Comparison of ENCODE assay signal across 1 cellular context in the genomic region with DNA sequence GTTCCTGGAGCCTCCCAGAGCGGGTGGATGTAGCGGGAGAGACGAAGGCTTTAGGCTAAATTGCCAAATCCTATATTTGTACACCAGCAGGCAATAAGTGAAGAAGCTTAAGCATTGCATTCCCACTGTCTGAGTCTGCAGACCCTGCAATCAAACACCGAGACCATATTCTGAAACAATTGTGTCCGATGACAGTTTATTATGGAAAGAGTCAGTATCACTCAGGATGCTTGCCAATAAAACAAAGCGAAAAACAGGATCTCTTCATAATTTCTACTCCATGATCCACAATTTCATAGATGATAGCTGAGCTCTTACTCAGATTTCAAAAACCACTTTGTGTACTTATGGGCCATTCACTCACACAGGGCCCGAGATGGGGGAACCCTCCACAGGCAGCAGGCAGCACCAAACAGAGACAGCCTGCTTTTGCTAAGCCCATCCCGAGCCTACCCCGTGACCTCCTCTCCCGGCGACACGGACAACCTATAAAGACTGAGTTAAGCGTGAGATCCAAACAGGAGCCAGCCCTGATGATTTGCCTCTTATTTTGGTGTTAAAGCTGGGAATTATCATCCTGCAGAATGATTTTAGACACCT.
TF ChIP-seq lines count a peak whose summit lies in the region.

No MANE protein-coding gene starts in this region.

TF ChIP-seq in IMR-90, 13 proteins besides CTCF, POLR2A, EP300 and RAD21:
- no peak for TF ChIP-seq MAFK (IDR thresholded peaks at IDR 0.05; ENCODE audit: low read depth, low read length)
- TF ChIP-seq RCOR1 (IDR thresholded peaks at IDR 0.05; ENCODE audit: insufficient replicate concordance, low read length), result no peak
- no peak for TF ChIP-seq SMC3 (IDR thresholded peaks at IDR 0.05; ENCODE audit: low read depth, low read length)
- TF ChIP-seq, protein P1, sequence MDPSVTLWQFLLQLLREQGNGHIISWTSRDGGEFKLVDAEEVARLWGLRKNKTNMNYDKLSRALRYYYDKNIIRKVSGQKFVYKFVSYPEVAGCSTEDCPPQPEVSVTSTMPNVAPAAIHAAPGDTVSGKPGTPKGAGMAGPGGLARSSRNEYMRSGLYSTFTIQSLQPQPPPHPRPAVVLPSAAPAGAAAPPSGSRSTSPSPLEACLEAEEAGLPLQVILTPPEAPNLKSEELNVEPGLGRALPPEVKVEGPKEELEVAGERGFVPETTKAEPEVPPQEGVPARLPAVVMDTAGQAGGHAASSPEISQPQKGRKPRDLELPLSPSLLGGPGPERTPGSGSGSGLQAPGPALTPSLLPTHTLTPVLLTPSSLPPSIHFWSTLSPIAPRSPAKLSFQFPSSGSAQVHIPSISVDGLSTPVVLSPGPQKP (IDR thresholded peaks at IDR 0.05; ENCODE audit: borderline replicate concordance, low read depth, low read length), result no peak
- TF ChIP-seq FOS (IDR thresholded peaks at IDR 0.05; ENCODE audit: low read depth, low read length), result no peak
- TF ChIP-seq RFX5 (IDR thresholded peaks at IDR 0.05; ENCODE audit: low read depth, low read length), result no peak
- TF ChIP-seq NFE2L2 (IDR thresholded peaks at IDR 0.05; ENCODE audit: low read depth, low read length), result no peak
- no peak for TF ChIP-seq CEBPB (IDR thresholded peaks at IDR 0.05; ENCODE audit: low read depth, low read length)
- TF ChIP-seq CHD1 (IDR thresholded peaks at IDR 0.05; ENCODE audit: low read depth, low read length), result no peak
- TF ChIP-seq MAZ (IDR thresholded peaks at IDR 0.05; ENCODE audit: borderline replicate concordance, low read depth, low read length), result no peak
